Comparison of ENCODE assay signal across 8 cellular contexts in genomic region chr11:47216141-47216798, GRCh38. TPM values are rescaled to one million over a fixed set of nuclear protein-coding genes. Genes with fewer than 3 reads are reported as not detected.
DNase-seq lines count a peak whose midpoint lies in the region; ATAC-seq and FAIRE-seq lines count a peak whose summit lies in the region.

No MANE protein-coding gene starts in this region.

- ATAC-seq in HG02610 (IDR thresholded peaks at IDR 0.05; ENCODE audit: unreplicated experiment) (peak; percentile 45), left lobe of liver (no peak)

- H3K4me3 ChIP-seq in skeletal muscle cell (ENCODE audit: low read depth, low read length): peak overlapping the region; percentile 68

- FAIRE-seq in RCC 7860 (lab: Jason Lieb, UNC): peak; percentile 26

- peak; percentile 77 for DNase-seq in GM04503 (ENCODE audit: low read depth)
- DNase-seq in RCC 7860 (ENCODE audit: low spot score): peak; percentile 80
- peak; percentile 78 for DNase-seq in activated naive CD4-positive, alpha-beta T cell treated with anti-CD3 and anti-CD28 coated beads, Interleukin-2, amount 50 U/mL, for 16 hours
- DNase-seq in hepatic stellate cell (ENCODE audit: low spot score): peak; percentile 87
- DNase-seq in skeletal muscle cell (ENCODE audit: low read depth): peak; percentile 45
- no peak for DNase-seq in NCI-H1930 (lab: John Stamatoyannopoulos, UW)
- DNase-seq in left lobe of liver (ENCODE audit: low spot score): no peak

RNA-seq across cellular contexts. Expression of gene DDB2, which starts 1.5 kb away (rescaled TPM):
- total RNA-seq in left lobe of liver: 15.4 TPM

RNA-seq across cellular contexts. Expression of gene PACSIN3, which starts 30.0 kb away (rescaled TPM):
- total RNA-seq in left lobe of liver: 32.8 TPM

RNA-seq across cellular contexts. Expression of gene ACP2, which starts 32.3 kb away (rescaled TPM):
- total RNA-seq in left lobe of liver: 72.9 TPM

RNA-seq across cellular contexts. Expression of gene ARFGAP2, which starts 39.6 kb away (rescaled TPM):
- 77.6 TPM for total RNA-seq in left lobe of liver

RNA-seq across cellular contexts. Expression of gene NR1H3, which starts 41.5 kb away (rescaled TPM):
- 94.0 TPM for total RNA-seq in left lobe of liver

Comparison
In these comparisons a context has a peak if more than half of its experiments do, and no peak if none do; other contexts are left out.
1. DNase-seq: peak in GM04503 (single experiment), RCC 7860 (single experiment), activated naive CD4-positive, alpha-beta T cell treated with anti-CD3 and anti-CD28 coated beads, Interleukin-2, amount 50 U/mL, for 16 hours (single experiment), hepatic stellate cell (single experiment) and skeletal muscle cell (single experiment); none in NCI-H1930 (0 of 2) and left lobe of liver (single experiment).